ENCODE assay signal across 1 cellular context in the genomic region with DNA sequence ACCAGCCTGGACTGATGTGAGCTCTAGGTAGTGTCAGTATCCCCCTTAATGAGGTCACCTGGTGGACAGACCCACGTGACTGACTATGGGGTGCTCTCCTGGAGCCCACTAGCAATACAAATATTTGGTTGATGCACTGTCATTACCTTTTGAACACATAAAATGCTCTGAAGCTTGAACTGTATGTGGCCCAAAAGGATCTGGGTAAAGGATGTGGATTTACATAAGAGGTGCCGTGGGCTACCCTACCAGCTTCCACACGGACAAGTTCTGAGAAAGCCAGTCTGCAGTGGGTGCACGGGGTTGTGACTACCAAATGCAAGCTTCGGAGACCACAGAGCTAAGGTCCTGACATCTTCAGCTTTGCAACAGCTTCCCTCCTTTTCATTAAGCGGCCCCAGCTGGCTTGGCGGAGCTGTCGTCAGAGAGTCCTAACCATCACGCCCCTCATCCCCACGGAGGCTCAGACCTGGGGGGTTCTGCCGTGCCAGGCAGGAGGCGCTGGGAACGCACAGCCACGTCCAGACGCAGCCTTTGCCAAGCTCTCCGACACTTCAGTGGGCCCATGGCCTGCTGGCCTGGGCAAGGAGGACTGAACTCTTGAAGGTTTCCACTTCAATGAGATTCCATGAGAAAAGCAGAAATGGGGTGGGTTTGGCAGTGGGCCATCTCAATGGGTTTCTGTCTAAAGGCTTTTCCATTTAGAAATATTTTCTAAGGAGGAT.
TF ChIP-seq lines count a peak whose summit lies in the region.

No MANE protein-coding gene starts in this region.

TF ChIP-seq in SK-N-SH, 30 proteins besides CTCF, POLR2A, EP300 and RAD21 (continued from another document):
- TF ChIP-seq, protein P1, sequence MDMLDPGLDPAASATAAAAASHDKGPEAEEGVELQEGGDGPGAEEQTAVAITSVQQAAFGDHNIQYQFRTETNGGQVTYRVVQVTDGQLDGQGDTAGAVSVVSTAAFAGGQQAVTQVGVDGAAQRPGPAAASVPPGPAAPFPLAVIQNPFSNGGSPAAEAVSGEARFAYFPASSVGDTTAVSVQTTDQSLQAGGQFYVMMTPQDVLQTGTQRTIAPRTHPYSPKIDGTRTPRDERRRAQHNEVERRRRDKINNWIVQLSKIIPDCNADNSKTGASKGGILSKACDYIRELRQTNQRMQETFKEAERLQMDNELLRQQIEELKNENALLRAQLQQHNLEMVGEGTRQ (IDR thresholded peaks at IDR 0.05; ENCODE audit: borderline replicate concordance, low read depth, low read length) = no peak
- TF ChIP-seq GABPA (IDR thresholded peaks at IDR 0.05; ENCODE audit: low read depth) = no peak
- TF ChIP-seq EZH2phosphoT487 (IDR thresholded peaks at IDR 0.05; ENCODE audit: borderline replicate concordance, low read depth) = no peak
- no peak for TF ChIP-seq MEF2A (IDR thresholded peaks at IDR 0.05; ENCODE audit: borderline replicate concordance, low read depth)
- no peak for TF ChIP-seq TCF12 (IDR thresholded peaks at IDR 0.05)
- TF ChIP-seq GATA2 (CRISPR knock-in tag; IDR thresholded peaks at IDR 0.05) = no peak
- TF ChIP-seq REST (IDR thresholded peaks at IDR 0.05; ENCODE audit: low read depth, low read length) = no peak
- no peak for TF ChIP-seq PBX3 (IDR thresholded peaks at IDR 0.05)
- no peak for TF ChIP-seq SMC3 (IDR thresholded peaks at IDR 0.05; ENCODE audit: low read depth, low read length)
- no peak for TF ChIP-seq YY1 (IDR thresholded peaks at IDR 0.05; ENCODE audit: low read depth)
- TF ChIP-seq IRF3 (IDR thresholded peaks at IDR 0.05; ENCODE audit: low read depth, low read length) = no peak
- TF ChIP-seq RCOR1 (IDR thresholded peaks at IDR 0.05; ENCODE audit: low read length) = no peak
- TF ChIP-seq NRF1 (IDR thresholded peaks at IDR 0.05; ENCODE audit: low read depth, low read length) = no peak
